In genomic region chr15:40275491-40275890, GRCh38 we compare ENCODE assay signal across 19 cellular contexts. TPM values are rescaled to one million over a fixed set of nuclear protein-coding genes. Genes with fewer than 3 reads are reported as not detected.
"Had no signal": no experiment of that assay in that cellular context is flagged by ENCODE, and none has a peak within 500 bp of the region (broad histone marks: within the 10 kb centered on the region; RNA-seq: fewer than 3 reads in every experiment).

No MANE protein-coding gene starts in this region.

- H3K9me2 ChIP-seq: SK-N-SH had no signal

- H3K27ac ChIP-seq: Peyer's patch, RWPE1, SJCRH30, WERI-Rb-1 had no signal

- H3K4me2 ChIP-seq: SK-N-SH had no signal

- H3K36me3 ChIP-seq: Peyer's patch, SJCRH30 had no signal

- FAIRE-seq: astrocyte had no signal

- H3K27me3 ChIP-seq: SJCRH30 had no signal

- H3K9me3 ChIP-seq: Peyer's patch, SJCRH30, SK-N-SH had no signal

- DNase-seq: activated CD4-positive, alpha-beta T cell treated with anti-CD3 and anti-CD28 coated beads for 36 hours; activated CD8-positive, alpha-beta memory T cell treated with anti-CD3 and anti-CD28 coated beads, Interleukin-2, amount 10 ng/mL, durations not matched to agents 7 days and 5 days; activated effector memory CD4-positive, alpha-beta T cell treated with anti-CD3 and anti-CD28 coated beads, Interleukin-2, amount 50 U/mL, for 16 hours; activated naive CD4-positive, alpha-beta T cell treated with anti-CD3 and anti-CD28 coated beads for 36 hours; activated T-cell treated with anti-CD3 and anti-CD28 coated beads, Interleukin-2, amount 50 U/mL, for 24 hours; NCI-H1105; NCI-H1436; NCI-H2029 treated with DMSO at 0.1 percent for 48 hours; NCI-H345; NCI-H510A; NCI-H526 treated with DMSO at 0.1 percent for 48 hours; NCI-H82; Peyer's patch; Right ventricle myocardium superior; SJCRH30; SK-N-SH; WERI-Rb-1 had no signal

- H3K4me3 ChIP-seq: Peyer's patch, SJCRH30 had no signal

- H3K9ac ChIP-seq: SK-N-SH had no signal

RNA-seq across cellular contexts. Expression of gene ANKRD63, which starts 7.4 kb away (rescaled TPM):
- total RNA-seq: activated CD4-positive, alpha-beta T cell treated with anti-CD3 and anti-CD28 coated beads for 36 hours; activated CD8-positive, alpha-beta memory T cell treated with anti-CD3 and anti-CD28 coated beads, Interleukin-2, amount 10 ng/mL, durations not matched to agents 7 days and 5 days; activated naive CD4-positive, alpha-beta T cell treated with anti-CD3 and anti-CD28 coated beads for 36 hours; astrocyte; Peyer's patch had no signal
- polyA plus RNA-seq: SK-N-SH had no signal

RNA-seq across cellular contexts. Expression of gene PAK6, which starts 36.6 kb away (rescaled TPM):
- total RNA-seq: activated naive CD4-positive, alpha-beta T cell treated with anti-CD3 and anti-CD28 coated beads for 36 hours; SJCRH30 had no signal
